Comparison of ENCODE assay signal across 31 cellular contexts in the genomic region with DNA sequence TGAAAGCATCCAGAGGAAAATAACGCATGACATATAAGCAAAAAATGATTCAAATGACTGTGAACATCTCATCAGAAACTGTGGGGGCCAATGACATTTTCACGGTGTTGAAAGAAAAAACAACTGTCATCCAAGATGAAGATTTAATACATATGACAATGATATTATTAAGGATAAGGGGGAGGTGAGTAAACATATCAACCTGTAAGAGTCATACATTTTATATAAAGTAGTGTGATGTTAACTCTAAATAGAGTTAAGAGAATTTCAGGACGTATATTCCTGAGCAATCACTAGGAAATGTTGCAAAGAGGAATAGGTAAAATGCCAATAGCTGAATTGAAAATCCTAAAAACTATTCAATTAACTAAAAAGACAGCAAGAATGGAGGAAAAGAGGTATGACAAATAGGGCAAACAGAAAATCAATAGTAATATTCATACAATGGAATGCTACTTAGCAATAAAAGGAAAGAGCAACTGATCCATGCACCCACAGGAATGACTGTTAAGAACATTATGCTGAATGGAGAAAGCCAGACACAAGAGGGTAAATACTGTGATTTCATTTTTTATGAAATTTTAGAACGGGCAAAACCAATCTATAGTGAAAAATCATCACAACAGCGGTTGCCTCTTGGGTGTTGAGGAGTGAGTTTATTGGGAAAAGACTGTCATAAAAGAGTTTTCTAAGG.
"Had no signal": no experiment of that assay in that cellular context is flagged by ENCODE, and none has a peak within 500 bp of the region (broad histone marks: within the 10 kb centered on the region; RNA-seq: fewer than 3 reads in every experiment).

No MANE protein-coding gene starts in this region.

- H3K4me3 ChIP-seq: neural progenitor cell, ovary, psoas muscle, right lobe of liver, sigmoid colon, skin epidermis, smooth muscle cell, spleen, thoracic aorta, thyroid gland, tibial nerve, upper lobe of left lung, vagina had no signal

- H3K4me3 Mint-ChIP-seq: natural killer cell; nephron; neural progenitor cell; stimulated activated memory B cell treated with anti-CD40 and anti-IgM and Interleukin-4, amounts not matched to agents 10 μg/mL and 1 μg/mL and 100 μg/mL, for 72 hours; stimulated activated naive CD8-positive, alpha-beta T cell treated with anti-CD3 and anti-CD28 coated beads, Interleukin-15, amount 100 ng/mL, for 72 hours had no signal

- DNase-seq: natural killer cell; occipital lobe; ovary; posterior cingulate gyrus; psoas muscle; right cardiac atrium; right lobe of liver; sigmoid colon; spleen; stimulated activated CD4-positive, alpha-beta T cell treated with anti-CD3 and anti-CD28 coated beads, Interleukin-12 subunit alpha, Interleukin-12 subunit beta, amount 100 ng/mL, for 4 hours; stimulated activated CD4-positive, alpha-beta T cell treated with anti-CD3 and anti-CD28 coated beads, Interleukin-1b, Interleukin-23, amount 100 ng/mL, for 48 hours; stimulated activated CD4-positive, alpha-beta T cell treated with anti-CD3 and anti-CD28 coated beads, Interleukin-4, amount 100 ng/mL, for 1 hour; stimulated activated CD4-positive, alpha-beta T cell treated with anti-CD3 and anti-CD28 coated beads, Interleukin-4, amount 100 ng/mL, for 4 hours; stimulated activated CD8-positive, alpha-beta memory T cell treated with anti-CD3 and anti-CD28 coated beads, Interleukin-4, amount 100 ng/mL, for 48 hours; stimulated activated naive CD4-positive, alpha-beta T cell; stimulated activated naive CD8-positive, alpha-beta T cell treated with anti-CD3 and anti-CD28 coated beads, Interleukin-15, amount 100 ng/mL, for 72 hours; stimulated activated naive CD8-positive, alpha-beta T cell treated with anti-CD3 and anti-CD28 coated beads, Interleukin-15, Interleukin-2, amounts not matched to agents 100 U/mL and 50 U/mL, for 24 hours; thyroid gland; trophoblast cell; upper lobe of left lung had no signal

- H3K27me3 Mint-ChIP-seq: progenitor cell of endocrine pancreas; stimulated activated memory B cell treated with anti-CD40 and anti-IgM and Interleukin-4, amounts not matched to agents 10 μg/mL and 1 μg/mL and 100 μg/mL, for 72 hours; stimulated activated naive CD8-positive, alpha-beta T cell treated with anti-CD3 and anti-CD28 coated beads, Interleukin-15, amount 100 ng/mL, for 72 hours had no signal

- H3K4me1 Mint-ChIP-seq: natural killer cell; stimulated activated memory B cell treated with anti-CD40 and anti-IgM and Interleukin-4, amounts not matched to agents 10 μg/mL and 1 μg/mL and 100 μg/mL, for 72 hours; stimulated activated naive CD8-positive, alpha-beta T cell treated with anti-CD3 and anti-CD28 coated beads, Interleukin-15, amount 100 ng/mL, for 72 hours had no signal

- H3K27me3 ChIP-seq: neural progenitor cell, ovary, right lobe of liver, sigmoid colon, spleen, thyroid gland, tibial nerve, upper lobe of left lung, vagina had no signal

- ATAC-seq: natural killer cell; psoas muscle; right cardiac atrium; right lobe of liver; stimulated activated memory B cell treated with anti-CD40 and anti-IgM and Interleukin-4, amounts not matched to agents 10 μg/mL and 1 μg/mL and 100 μg/mL, for 72 hours; stimulated activated naive CD8-positive, alpha-beta T cell treated with anti-CD3 and anti-CD28 coated beads, Interleukin-15, amount 100 ng/mL, for 72 hours; stimulated activated naive CD8-positive, alpha-beta T cell treated with anti-CD3 and anti-CD28 coated beads, Interleukin-15, Interleukin-2, amounts not matched to agents 100 U/mL and 50 U/mL, for 24 hours had no signal

- FAIRE-seq: urothelium cell line had no signal

- H3K27ac Mint-ChIP-seq: natural killer cell; nephron; neural progenitor cell; progenitor cell of endocrine pancreas; stimulated activated memory B cell treated with anti-CD40 and anti-IgM and Interleukin-4, amounts not matched to agents 10 μg/mL and 1 μg/mL and 100 μg/mL, for 72 hours; stimulated activated naive CD8-positive, alpha-beta T cell treated with anti-CD3 and anti-CD28 coated beads, Interleukin-15, amount 100 ng/mL, for 72 hours had no signal

- H3K9me3 ChIP-seq: ovary, psoas muscle, right lobe of liver, sigmoid colon, thoracic aorta, thyroid gland, upper lobe of left lung, vagina had no signal

- H3K9me3 Mint-ChIP-seq: natural killer cell had no signal

- H3K4me1 ChIP-seq: parathyroid adenoma, right lobe of liver, spleen had no signal

- H3K36me3 ChIP-seq: neural progenitor cell, ovary, right lobe of liver, sigmoid colon, spleen, thoracic aorta, thyroid gland, tibial nerve, upper lobe of left lung, vagina had no signal

- H3K27ac ChIP-seq: neural progenitor cell, ovary, parathyroid adenoma, psoas muscle, right lobe of liver, sigmoid colon, skin epidermis, spleen, thoracic aorta, thyroid gland, tibial nerve, upper lobe of left lung, vagina had no signal
